In genomic region chr10:133663544-133664160, GRCh38 we compare ENCODE assay signal across 10 cellular contexts. TPM values are rescaled to one million over a fixed set of nuclear protein-coding genes. Genes with fewer than 3 reads are reported as not detected.
A peak's percentile ranks its signal among the peaks of the same experiment; 100 is the strongest.
DNase-seq lines count a peak whose midpoint lies in the region; ATAC-seq and TF ChIP-seq lines count a peak whose summit lies in the region.
"Not testable (repeated sequence)": the region's sequence is repeated elsewhere in the genome, so short reads cannot be mapped to it uniquely, and the experiment has no call there.
"Had no signal": no experiment of that assay in that cellular context is flagged by ENCODE, and none has a peak within 500 bp of the region (broad histone marks: within the 10 kb centered on the region; RNA-seq: fewer than 3 reads in every experiment).

No MANE protein-coding gene starts in this region.

- H3K27ac ChIP-seq in RWPE2 (ENCODE audit: poor library complexity, severe bottlenecking) = not testable (repeated sequence)

- H3K4me3 ChIP-seq in RWPE2 (ENCODE audit: severe bottlenecking) = not testable (repeated sequence)

- not testable (repeated sequence) for H3K27me3 Mint-ChIP-seq in HFFc6 (ENCODE audit: insufficient read depth); activated CD8-positive, alpha-beta T cell treated with anti-CD3 and anti-CD28 coated beads for 36 hours; endothelial cell (ENCODE audit: unreplicated experiment)

- CTCF ChIA-PET in activated CD8-positive, alpha-beta T cell treated with anti-CD3 and anti-CD28 coated beads for 36 hours (lab: Charles Lee) = not testable (repeated sequence)

- TF ChIP-seq CTCF in HFFc6 (IDR thresholded peaks at IDR 0.05) (peak; percentile 28), LNCAP (IDR thresholded peaks at IDR 0.05) (0 out of 2 replicates have a peak, but pooled peaks have one; percentile 8), endothelial cell (IDR thresholded peaks at IDR 0.05; ENCODE audit: unreplicated experiment) (peak; percentile 23)
- not testable (repeated sequence) for TF ChIP-seq CTCF in RWPE2 (IDR thresholded peaks at IDR 0.05; ENCODE audit: poor library complexity, severe bottlenecking); activated CD8-positive, alpha-beta T cell treated with anti-CD3 and anti-CD28 coated beads for 36 hours (IDR thresholded peaks at IDR 0.05)

- POLR2A ChIA-PET in activated CD8-positive, alpha-beta T cell treated with anti-CD3 and anti-CD28 coated beads for 36 hours (lab: Charles Lee) = not testable (repeated sequence)

- H3K4me1 ChIP-seq in RWPE2 (ENCODE audit: insufficient read depth, poor library complexity, severe bottlenecking) = not testable (repeated sequence)

- intact Hi-C loops in activated CD8-positive, alpha-beta T cell treated with anti-CD3 and anti-CD28 coated beads for 36 hours (cut with micrococcal nuclease) = not testable (repeated sequence)

- H3K27ac Mint-ChIP-seq in HFFc6; activated CD8-positive, alpha-beta T cell treated with anti-CD3 and anti-CD28 coated beads for 36 hours: not testable (repeated sequence)
- H3K27ac Mint-ChIP-seq in endothelial cell (ENCODE audit: unreplicated experiment) = peak overlapping the region; percentile 52

- H3K9me3 ChIP-seq in RWPE2 (ENCODE audit: severe bottlenecking) = not testable (repeated sequence)

- not testable (repeated sequence) for H3K27me3 ChIP-seq in RWPE2 (ENCODE audit: insufficient read depth, poor library complexity, severe bottlenecking)

- H3K4me3 Mint-ChIP-seq in HFFc6; activated CD8-positive, alpha-beta T cell treated with anti-CD3 and anti-CD28 coated beads for 36 hours; endothelial cell (ENCODE audit: unreplicated experiment): not testable (repeated sequence)

- H3K36me3 ChIP-seq in RWPE2 (ENCODE audit: low read depth) = not testable (repeated sequence)

- DNase-seq in HFFc6; RWPE2 (ENCODE audit: low spot score); activated CD8-positive, alpha-beta T cell treated with anti-CD3 and anti-CD28 coated beads for 36 hours; endothelial cell (ENCODE audit: low spot score): not testable (repeated sequence)
- DNase-seq in foreskin melanocyte = peak; percentile 78

- not testable (repeated sequence) for H3K4me1 Mint-ChIP-seq in HFFc6 (ENCODE audit: low read depth); activated CD8-positive, alpha-beta T cell treated with anti-CD3 and anti-CD28 coated beads for 36 hours (ENCODE audit: low read depth); endothelial cell (ENCODE audit: unreplicated experiment)

- ATAC-seq in GM18498 (IDR thresholded peaks at IDR 0.05; ENCODE audit: unreplicated experiment) (peak; percentile 59), RWPE2 (ENCODE audit: low read depth) (peak; percentile 65; the same call in 2 of the 3 replicates)
- peak; percentile 55 for ATAC-seq in activated CD8-positive, alpha-beta T cell treated with anti-CD3 and anti-CD28 coated beads for 36 hours

- H3K36me3 Mint-ChIP-seq in HFFc6 (ENCODE audit: low read depth); activated CD8-positive, alpha-beta T cell treated with anti-CD3 and anti-CD28 coated beads for 36 hours (ENCODE audit: low read depth); endothelial cell (ENCODE audit: low read depth, unreplicated experiment): not testable (repeated sequence)

- not testable (repeated sequence) for H3K9me3 Mint-ChIP-seq in HFFc6; activated CD8-positive, alpha-beta T cell treated with anti-CD3 and anti-CD28 coated beads for 36 hours; endothelial cell (ENCODE audit: unreplicated experiment)

RNA-seq across cellular contexts. Expression of gene FRG2B, which starts 37.1 kb away (rescaled TPM):
- total RNA-seq in HFFc6 (2021; fragmentation: NEBNext Ultra II Directional; extraction: Animal tissue kit (Norgen Biotek cat#: 25700)) = not detected
- not detected for total RNA-seq in activated CD8-positive, alpha-beta T cell treated with anti-CD3 and anti-CD28 coated beads for 36 hours
- total RNA-seq in endothelial cell (ENCODE audit: unreplicated experiment) = 0.13 TPM
- total RNA-seq: A673; CD4-positive, CD25-positive, alpha-beta regulatory T cell; GM23338 had no signal
